ENCODE assay signal across 8 cellular contexts in genomic region chr9:133103183-133103986, GRCh38. TPM values are rescaled to one million over a fixed set of nuclear protein-coding genes. Genes with fewer than 3 reads are reported as not detected.
A peak's percentile ranks its signal among the peaks of the same experiment; 100 is the strongest.
DNase-seq lines count a peak whose midpoint lies in the region; ATAC-seq and TF ChIP-seq lines count a peak whose summit lies in the region.

No MANE protein-coding gene starts in this region.

- H3K27me3 ChIP-seq in layer of hippocampus (ENCODE audit: control insufficient read depth, insufficient read depth, low read length) = no peaks in the 10 kb centered on the region

- H3K4me1 Mint-ChIP-seq in CD14-positive monocyte (peaks cover 2% of the 10 kb centered on the region), activated B cell treated with CpG ODN at 0.5 μM for 24 hours (no peaks in the 10 kb centered on the region)
- peaks cover 5% of the 10 kb centered on the region for H3K4me1 Mint-ChIP-seq in central memory CD8-positive, alpha-beta T cell
- no peaks in the 10 kb centered on the region for H3K4me1 Mint-ChIP-seq in stimulated activated memory B cell treated with anti-CD40 and anti-IgM and Interleukin-4, amounts not matched to agents 10 μg/mL and 1 μg/mL and 100 μg/mL, for 72 hours

- peak overlapping the region; percentile 78 for H3K27ac ChIP-seq in layer of hippocampus (ENCODE audit: low read depth, low read length)

- H3K27ac Mint-ChIP-seq in CD14-positive monocyte (peak overlapping the region in 6 of 7 donors; percentile 18 to 64 (median 42)), activated B cell treated with CpG ODN at 0.5 μM for 24 hours (no peak overlapping the region)
- H3K27ac Mint-ChIP-seq in central memory CD8-positive, alpha-beta T cell (ENCODE audit: low read depth) = peak overlapping the region; percentile 93
- H3K27ac Mint-ChIP-seq in stimulated activated memory B cell treated with anti-CD40 and anti-IgM and Interleukin-4, amounts not matched to agents 10 μg/mL and 1 μg/mL and 100 μg/mL, for 72 hours = no peak overlapping the region

- H3K4me3 Mint-ChIP-seq in CD14-positive monocyte (no peak overlapping the region), activated B cell treated with CpG ODN at 0.5 μM for 24 hours (no peak overlapping the region)
- H3K4me3 Mint-ChIP-seq in central memory CD8-positive, alpha-beta T cell = no peak overlapping the region
- no peak overlapping the region for H3K4me3 Mint-ChIP-seq in stimulated activated memory B cell treated with anti-CD40 and anti-IgM and Interleukin-4, amounts not matched to agents 10 μg/mL and 1 μg/mL and 100 μg/mL, for 72 hours

- CTCF ChIA-PET in activated B cell treated with CpG ODN at 0.5 μM for 24 hours (lab: Charles Lee) = interaction anchor here (0.7 to 22.0 kb wide), 4 partner anchors 12 to 383 kb away, joined by 3 to 369 read pairs (median 4); no protein-coding TSS in a partner anchor

- H3K27me3 Mint-ChIP-seq in CD14-positive monocyte (ENCODE audit: low read depth in 3 of 3) (peaks cover 0 to 5% (median 0%) of the 10 kb centered on the region in 3 donors), activated B cell treated with CpG ODN at 0.5 μM for 24 hours (no peaks in the 10 kb centered on the region)
- H3K27me3 Mint-ChIP-seq in central memory CD8-positive, alpha-beta T cell = no peaks in the 10 kb centered on the region
- no peaks in the 10 kb centered on the region for H3K27me3 Mint-ChIP-seq in stimulated activated memory B cell treated with anti-CD40 and anti-IgM and Interleukin-4, amounts not matched to agents 10 μg/mL and 1 μg/mL and 100 μg/mL, for 72 hours

- POLR2A ChIA-PET in activated B cell treated with CpG ODN at 0.5 μM for 24 hours (lab: Charles Lee) = interaction anchor here (1.4 kb wide), 1 partner anchor 41 kb away, joined by 6 read pairs; no protein-coding TSS in a partner anchor

- DNase-seq in CD14-positive monocyte (ENCODE audit: low spot score) (peak; percentile 79), activated B cell treated with CpG ODN at 0.5 μM for 24 hours (peak; percentile 69), NCI-H774 (lab: John Stamatoyannopoulos, UW) (no peak)
- DNase-seq in central memory CD8-positive, alpha-beta T cell (ENCODE audit: low spot score in 2 of 2) = no peak

- ATAC-seq in HG02798 (IDR thresholded peaks at IDR 0.05; ENCODE audit: poor library complexity, unreplicated experiment) (peak; percentile 36), activated B cell treated with CpG ODN at 0.5 μM for 24 hours (ENCODE audit: low read depth) (peak; percentile 90), GM21786 (IDR thresholded peaks at IDR 0.05; ENCODE audit: unreplicated experiment) (no peak)
- ATAC-seq in central memory CD8-positive, alpha-beta T cell (replicated peaks; ENCODE audit: extremely low read depth, poor library complexity, severe bottlenecking) = peak; percentile 32
- peak; percentile 67 for ATAC-seq in stimulated activated memory B cell treated with anti-CD40 and anti-IgM and Interleukin-4, amounts not matched to agents 10 μg/mL and 1 μg/mL and 100 μg/mL, for 72 hours

- H3K9me3 Mint-ChIP-seq in CD14-positive monocyte (peaks cover 0 to 3% (median 0%) of the 10 kb centered on the region in 7 donors), activated B cell treated with CpG ODN at 0.5 μM for 24 hours (no peaks in the 10 kb centered on the region)
- no peaks in the 10 kb centered on the region for H3K9me3 Mint-ChIP-seq in central memory CD8-positive, alpha-beta T cell
- no peaks in the 10 kb centered on the region for H3K9me3 Mint-ChIP-seq in stimulated activated memory B cell treated with anti-CD40 and anti-IgM and Interleukin-4, amounts not matched to agents 10 μg/mL and 1 μg/mL and 100 μg/mL, for 72 hours

- H3K36me3 Mint-ChIP-seq in CD14-positive monocyte (peaks cover 76 to 87% of the 10 kb centered on the region in 2 donors), activated B cell treated with CpG ODN at 0.5 μM for 24 hours (ENCODE audit: low read depth) (peaks cover 74% of the 10 kb centered on the region)
- peaks cover 38% of the 10 kb centered on the region for H3K36me3 Mint-ChIP-seq in central memory CD8-positive, alpha-beta T cell (ENCODE audit: insufficient read depth)
- H3K36me3 Mint-ChIP-seq in stimulated activated memory B cell treated with anti-CD40 and anti-IgM and Interleukin-4, amounts not matched to agents 10 μg/mL and 1 μg/mL and 100 μg/mL, for 72 hours = peaks cover 78% of the 10 kb centered on the region

- TF ChIP-seq CTCF in CD14-positive monocyte (IDR thresholded peaks at IDR 0.05) (peak; percentile 94), activated B cell treated with CpG ODN at 0.5 μM for 24 hours (IDR thresholded peaks at IDR 0.05) (peak; percentile 71)

- intact Hi-C loops in CD14-positive monocyte (cut with micrococcal nuclease) (loop anchor here (1.0 kb wide), 2 partner anchors 41 to 42 kb away; no protein-coding TSS in a partner anchor), activated B cell treated with CpG ODN at 0.5 μM for 24 hours (cut with micrococcal nuclease) (loop anchor here (1.0 to 5.0 kb wide), 3 partner anchors 41 to 384 kb away; no protein-coding TSS in a partner anchor)

RNA-seq across cellular contexts. Expression of gene RALGDS, which starts 17.7 kb away (rescaled TPM):
- 1 to 10 TPM; 3.5 to 4.2 TPM for polyA plus RNA-seq in CD14-positive monocyte
- 21.2 and 29.2 TPM in 2 replicates for total RNA-seq in activated B cell treated with CpG ODN at 0.5 μM for 24 hours

RNA-seq across cellular contexts. Expression of gene CEL, which starts 41.6 kb away (rescaled TPM):
- not detected for polyA plus RNA-seq in CD14-positive monocyte
- total RNA-seq in activated B cell treated with CpG ODN at 0.5 μM for 24 hours = 0.49 and 0.64 TPM in 2 replicates

Comparison
In these comparisons a context has a peak if more than half of its experiments do, and no peak if none do; other contexts are left out.
1. DNase-seq: peak in CD14-positive monocyte (single experiment) and activated B cell treated with CpG ODN at 0.5 μM for 24 hours (single experiment); none in central memory CD8-positive, alpha-beta T cell (0 of 2) and NCI-H774 (single experiment).
2. H3K27ac Mint-ChIP-seq: peak in CD14-positive monocyte (6 of 7) and central memory CD8-positive, alpha-beta T cell (single experiment); none in activated B cell treated with CpG ODN at 0.5 μM for 24 hours (single experiment) and stimulated activated memory B cell treated with anti-CD40 and anti-IgM and Interleukin-4, amounts not matched to agents 10 μg/mL and 1 μg/mL and 100 μg/mL, for 72 hours (single experiment).